Comparison of ENCODE assay signal across 15 cellular contexts in the genomic region with DNA sequence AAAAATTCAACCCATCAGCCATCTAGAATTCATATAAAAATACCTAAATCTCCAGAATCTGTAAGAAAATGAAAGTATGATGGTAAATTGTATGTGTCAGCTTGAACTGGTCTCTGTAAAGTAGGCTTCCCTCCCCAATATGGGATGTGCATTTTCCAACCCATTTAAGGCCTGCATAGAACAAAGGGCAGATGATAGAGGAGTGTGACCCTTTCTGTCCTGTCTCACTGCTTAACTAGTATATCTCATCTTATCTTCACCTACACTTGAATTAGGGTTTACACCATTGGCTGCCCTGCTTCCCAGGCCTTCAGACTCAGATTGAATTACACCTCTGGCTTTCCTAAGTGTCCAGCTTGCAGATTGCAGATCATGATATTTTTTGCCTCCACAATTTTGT. TPM values are rescaled to one million over a fixed set of nuclear protein-coding genes. Genes with fewer than 3 reads are reported as not detected.
"Had no signal": no experiment of that assay in that cellular context is flagged by ENCODE, and none has a peak within 500 bp of the region (broad histone marks: within the 10 kb centered on the region; RNA-seq: fewer than 3 reads in every experiment).

No MANE protein-coding gene starts in this region.

RNA-seq across cellular contexts. Expression of gene TRIM77, which starts 40.7 kb away (rescaled TPM):
- total RNA-seq: stomach, subcutaneous adipose tissue, suprapubic skin, temporal lobe, thoracic aorta, thyroid gland, tibial nerve, transverse colon, upper lobe of left lung, upper lobe of right lung, ureter, urinary bladder, uterus, vagina had no signal
- polyA plus RNA-seq: stomach, thymus, urinary bladder had no signal

RNA-seq across cellular contexts. Expression of gene TRIM49, which starts 57.6 kb away (rescaled TPM):
- total RNA-seq: stomach, subcutaneous adipose tissue, suprapubic skin, temporal lobe, thoracic aorta, thyroid gland, tibial nerve, transverse colon, upper lobe of left lung, upper lobe of right lung, ureter, urinary bladder, uterus, vagina had no signal
- polyA plus RNA-seq: stomach, urinary bladder had no signal
